ENCODE assay signal across 12 cellular contexts in genomic region chr12:69527506-69528272, GRCh38. TPM values are rescaled to one million over a fixed set of nuclear protein-coding genes. Genes with fewer than 3 reads are reported as not detected.
DNase-seq lines count a peak whose midpoint lies in the region; ATAC-seq and TF ChIP-seq lines count a peak whose summit lies in the region.
"Had no signal": no experiment of that assay in that cellular context is flagged by ENCODE, and none has a peak within 500 bp of the region (broad histone marks: within the 10 kb centered on the region; RNA-seq: fewer than 3 reads in every experiment).

No MANE protein-coding gene starts in this region.

- peak; percentile 91 for ATAC-seq in foreskin keratinocyte
- no peak for ATAC-seq in HG02884 (IDR thresholded peaks at IDR 0.05; ENCODE audit: unreplicated experiment)

- no peak overlapping the region for H3K4me3 Mint-ChIP-seq in activated T-cell treated with anti-CD3 and anti-CD28 coated beads, Interleukin-2, amount 50 U/mL, for 24 hours
- H3K4me3 Mint-ChIP-seq: neural crest cell had no signal

- H3K27ac ChIP-seq in foreskin keratinocyte (peak overlapping the region; percentile 71), transverse colon (peak overlapping the region in 3 of 4 donors; percentile 18 to 51 (median 23))

- no peaks in the 10 kb centered on the region for H3K27me3 ChIP-seq in adipocyte (replicated peaks; ENCODE audit: control insufficient read depth, insufficient read depth, low read length)
- no peaks in the 10 kb centered on the region for H3K27me3 ChIP-seq in foreskin keratinocyte
- H3K27me3 ChIP-seq in transverse colon = no peaks in the 10 kb centered on the region

- no peak for TF ChIP-seq EP300 in transverse colon (IDR thresholded peaks at IDR 0.05; ENCODE audit: low read depth)

- H3K36me3 Mint-ChIP-seq in activated T-cell treated with anti-CD3 and anti-CD28 coated beads, Interleukin-2, amount 50 U/mL, for 24 hours (ENCODE audit: low read depth) = peaks cover 15% of the 10 kb centered on the region

- H3K9me3 ChIP-seq in adipocyte (ENCODE audit: control insufficient read depth, low read length) (peaks cover 3% of the 10 kb centered on the region), transverse colon (no peaks in the 10 kb centered on the region)

- DNase-seq in activated T-cell treated with anti-CD3 and anti-CD28 coated beads, Interleukin-2, amount 50 U/mL, for 24 hours = no peak
- no peak for DNase-seq in activated T-cell treated with anti-CD3 and anti-CD28 coated beads, Interleukin-2, amount 50 U/mL, for 1 hour
- DNase-seq in adipocyte (ENCODE audit: low read depth) (peak; percentile 77), foreskin keratinocyte (peak; percentile 77 to 89), transverse colon (no peak), NOMO-1 (lab: John Stamatoyannopoulos, UW; ENCODE audit: unreplicated experiment in 2 of 2) (no peak)
- DNase-seq in effector CD4-positive, alpha-beta T cell = no peak
- DNase-seq: activated naive CD4-positive, alpha-beta T cell treated with anti-CD3 and anti-CD28 coated beads, Interleukin-2, amount 50 U/mL, for 16 hours; Karpas-422; NCI-H69 had no signal

- peaks cover 38% of the 10 kb centered on the region for H3K4me1 ChIP-seq in adipocyte (ENCODE audit: control insufficient read depth, insufficient read depth, low read length)
- peaks cover 23% of the 10 kb centered on the region for H3K4me1 ChIP-seq in foreskin keratinocyte
- peaks cover 0 to 13% (median 3%) of the 10 kb centered on the region in 4 donors for H3K4me1 ChIP-seq in transverse colon

- TF ChIP-seq POLR2A in transverse colon (IDR thresholded peaks at IDR 0.05) = no peak

- peak overlapping the region; percentile 35 for H3K9ac ChIP-seq in adipocyte (ENCODE audit: low read length)

- WGBS in transverse colon (ENCODE audit: low coverage in 1 of 2), 2 donors = 67 to 70% methylated on average over 3 of the region's 3 CpGs

- peak overlapping the region; percentile 69 for H3K27ac Mint-ChIP-seq in activated T-cell treated with anti-CD3 and anti-CD28 coated beads, Interleukin-2, amount 50 U/mL, for 24 hours

- H3K27me3 Mint-ChIP-seq in activated T-cell treated with anti-CD3 and anti-CD28 coated beads, Interleukin-2, amount 50 U/mL, for 24 hours = no peaks in the 10 kb centered on the region

- in situ Hi-C loops in transverse colon (cut with MboI; ENCODE audit: low pct_ligation_motif_present in 1 of 4, low pct_unique_long_range_greater_than_20kb in 1 of 4, low sequenced_read_pairs in 3 of 4) = no loop called here

- H3K4me1 Mint-ChIP-seq in activated T-cell treated with anti-CD3 and anti-CD28 coated beads, Interleukin-2, amount 50 U/mL, for 24 hours (ENCODE audit: low read depth) = peaks cover 54% of the 10 kb centered on the region

- TF ChIP-seq CTCF in foreskin keratinocyte (conservative IDR thresholded peaks at IDR 0.05) = no peak
- no peak for TF ChIP-seq CTCF in transverse colon (IDR thresholded peaks at IDR 0.05)

- peaks cover 3% of the 10 kb centered on the region for H3K9me3 Mint-ChIP-seq in activated T-cell treated with anti-CD3 and anti-CD28 coated beads, Interleukin-2, amount 50 U/mL, for 24 hours

- intact Hi-C loops in transverse colon (cut with DNase I; ENCODE audit: low total_unique reads) = no loop called here

- H3K4me3 ChIP-seq in adipocyte (ENCODE audit: low read length) (peak overlapping the region; percentile 12), transverse colon (no peak overlapping the region)

- peaks cover 10% of the 10 kb centered on the region for H3K36me3 ChIP-seq in adipocyte (ENCODE audit: control insufficient read depth, insufficient read depth, low read length, severe bottlenecking)
- no peaks in the 10 kb centered on the region for H3K36me3 ChIP-seq in transverse colon

RNA-seq across cellular contexts. Expression of gene FRS2, which starts 57.5 kb away (rescaled TPM):
- total RNA-seq in foreskin keratinocyte (25.3 and 28.5 TPM in 2 replicates), transverse colon (10 to 100 TPM; 16.7 to 48.6 (median 25.3) TPM)
- 2.7 and 3.2 TPM in 2 replicates for polyA plus RNA-seq in foreskin keratinocyte

RNA-seq across cellular contexts. Expression of gene CCT2, which starts 57.6 kb away (rescaled TPM):
- 275 and 297 TPM in 2 replicates for total RNA-seq in foreskin keratinocyte
- polyA plus RNA-seq in foreskin keratinocyte = 218 and 269 TPM in 2 replicates
- total RNA-seq in transverse colon = 10 to 100 TPM; 25.4 to 92.7 (median 46.9) TPM

Comparison
In these comparisons a context has a peak if more than half of its experiments do, and no peak if none do; other contexts are left out.
1. DNase-seq: peak in adipocyte (single experiment) and foreskin keratinocyte (2 of 2); none in activated T-cell treated with anti-CD3 and anti-CD28 coated beads, Interleukin-2, amount 50 U/mL, for 24 hours (single experiment), activated T-cell treated with anti-CD3 and anti-CD28 coated beads, Interleukin-2, amount 50 U/mL, for 1 hour (single experiment), transverse colon (single experiment), NOMO-1 (0 of 2) and effector CD4-positive, alpha-beta T cell (single experiment).